25 cellular contexts compared by ENCODE assay signal in the genomic region with DNA sequence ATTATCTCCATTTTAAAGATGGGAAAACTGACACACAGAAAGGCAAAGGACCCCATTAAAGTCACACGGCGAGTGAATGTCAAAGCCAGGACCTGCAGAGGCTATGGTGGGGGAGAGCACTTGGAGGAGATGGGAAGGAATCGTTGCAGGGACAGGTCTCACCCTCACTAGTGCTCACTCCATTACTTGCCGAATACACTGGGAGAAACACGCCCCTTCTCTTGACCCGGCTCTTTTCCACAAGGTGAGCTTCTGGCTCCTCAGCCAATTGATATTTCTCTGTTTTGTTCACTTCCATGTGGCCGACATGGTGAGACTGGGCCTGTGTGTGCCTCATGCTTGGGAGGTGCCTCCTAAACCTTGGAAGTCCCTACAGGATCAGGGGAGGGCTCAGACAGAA.
"Had no signal": no experiment of that assay in that cellular context is flagged by ENCODE, and none has a peak within 500 bp of the region (broad histone marks: within the 10 kb centered on the region; RNA-seq: fewer than 3 reads in every experiment).

No MANE protein-coding gene starts in this region.

- H3K27me3 Mint-ChIP-seq: progenitor cell of endocrine pancreas, type B pancreatic cell had no signal

- H3K4me3 ChIP-seq: heart right ventricle, hepatocyte, left lung, lower lobe of right lung, ovary, spleen, suprapubic skin, tibial nerve, vagina had no signal

- DNase-seq: heart right ventricle; kidney; left colon; left lung; lower lobe of right lung; mammary epithelial cell; mesenchymal stem cell; naive thymus-derived CD4-positive, alpha-beta T cell; ovary; right cardiac atrium; small intestine; spleen; stimulated activated CD4-positive, alpha-beta T cell treated with anti-CD3 and anti-CD28 coated beads, Interleukin-4, amount 100 ng/mL, for 24 hours; stimulated activated naive CD4-positive, alpha-beta T cell had no signal

- H3K4me1 Mint-ChIP-seq: naive thymus-derived CD4-positive, alpha-beta T cell; stimulated activated effector memory CD8-positive, alpha-beta T cell treated with anti-CD3 and anti-CD28 coated beads, Interleukin-12 subunit alpha, Interleukin-12 subunit beta, amount 100 ng/mL, for 72 hours had no signal

- H3K27me3 ChIP-seq: hepatocyte, ovary, vagina had no signal

- H3K27ac ChIP-seq: heart right ventricle, hepatocyte, left lung, lower lobe of right lung, ovary, spleen, suprapubic skin, tibial nerve, vagina had no signal

- H3K36me3 Mint-ChIP-seq: mesothelial cell of epicardium; naive thymus-derived CD4-positive, alpha-beta T cell; stimulated activated effector memory CD8-positive, alpha-beta T cell treated with anti-CD3 and anti-CD28 coated beads, Interleukin-12 subunit alpha, Interleukin-12 subunit beta, amount 100 ng/mL, for 72 hours had no signal

- H3K36me3 ChIP-seq: heart right ventricle, left lung, lower lobe of right lung, ovary, spleen, suprapubic skin, tibial nerve, vagina had no signal

- H3K9me3 Mint-ChIP-seq: natural killer cell treated with Interleukin-12 subunit alpha and Interleukin-12 subunit beta and Interleukin-15 and Interleukin-18, amount 100 ng/mL, for 72 hours had no signal

- H3K4me1 ChIP-seq: heart right ventricle, left lung, lower lobe of right lung, spleen, suprapubic skin, tibial nerve, vagina had no signal

- ATAC-seq: heart right ventricle; left colon; left lung; lower lobe of right lung; naive thymus-derived CD4-positive, alpha-beta T cell; natural killer cell treated with Interleukin-12 subunit alpha and Interleukin-12 subunit beta and Interleukin-15 and Interleukin-18, amount 100 ng/mL, for 72 hours; right cardiac atrium; sciatic nerve; stimulated activated effector memory CD8-positive, alpha-beta T cell treated with anti-CD3 and anti-CD28 coated beads, Interleukin-12 subunit alpha, Interleukin-12 subunit beta, amount 100 ng/mL, for 72 hours had no signal

- H3K27ac Mint-ChIP-seq: naive thymus-derived CD4-positive, alpha-beta T cell; natural killer cell treated with Interleukin-12 subunit alpha and Interleukin-12 subunit beta and Interleukin-15 and Interleukin-18, amount 100 ng/mL, for 72 hours; progenitor cell of endocrine pancreas; stimulated activated effector memory CD8-positive, alpha-beta T cell treated with anti-CD3 and anti-CD28 coated beads, Interleukin-12 subunit alpha, Interleukin-12 subunit beta, amount 100 ng/mL, for 72 hours; stimulated activated naive CD8-positive, alpha-beta T cell treated with anti-CD3 and anti-CD28 coated beads, Interleukin-15, Interleukin-2, amounts not matched to agents 100 ng/mL and 50 ng/mL, for 24 hours had no signal

- FAIRE-seq: kidney, small intestine had no signal

- H3K4me3 Mint-ChIP-seq: mesothelial cell of epicardium; naive thymus-derived CD4-positive, alpha-beta T cell; natural killer cell treated with Interleukin-12 subunit alpha and Interleukin-12 subunit beta and Interleukin-15 and Interleukin-18, amount 100 ng/mL, for 72 hours; stimulated activated effector memory CD8-positive, alpha-beta T cell treated with anti-CD3 and anti-CD28 coated beads, Interleukin-12 subunit alpha, Interleukin-12 subunit beta, amount 100 ng/mL, for 72 hours; stimulated activated naive CD8-positive, alpha-beta T cell treated with anti-CD3 and anti-CD28 coated beads, Interleukin-15, Interleukin-2, amounts not matched to agents 100 ng/mL and 50 ng/mL, for 24 hours; type B pancreatic cell had no signal

- H3K9me3 ChIP-seq: left lung, lower lobe of right lung, ovary, suprapubic skin, vagina had no signal
